16 cellular contexts compared by ENCODE assay signal in genomic region chr3:71217640-71218222, GRCh38.
DNase-seq lines count a peak whose midpoint lies in the region; ATAC-seq, FAIRE-seq and TF ChIP-seq lines count a peak whose summit lies in the region.
"Had no signal": no experiment of that assay in that cellular context is flagged by ENCODE, and none has a peak within 500 bp of the region (broad histone marks: within the 10 kb centered on the region; RNA-seq: fewer than 3 reads in every experiment).

No MANE protein-coding gene starts in this region.

- no peak overlapping the region for H3K4me3 ChIP-seq in bronchial epithelial cell (ENCODE audit: low read depth, low read length)
- H3K4me3 ChIP-seq: left ventricle myocardium inferior had no signal

- peaks cover 46% of the 10 kb centered on the region for H3K36me3 Mint-ChIP-seq in stimulated activated naive CD8-positive, alpha-beta T cell treated with anti-CD3 and anti-CD28 coated beads, Interleukin-15, Interleukin-2, amounts not matched to agents 100 ng/mL and 50 ng/mL, for 24 hours (ENCODE audit: low read depth)

- no peaks in the 10 kb centered on the region for H3K27me3 Mint-ChIP-seq in stimulated activated naive CD8-positive, alpha-beta T cell treated with anti-CD3 and anti-CD28 coated beads, Interleukin-15, Interleukin-2, amounts not matched to agents 100 ng/mL and 50 ng/mL, for 24 hours

- ATAC-seq in stimulated activated naive CD8-positive, alpha-beta T cell treated with anti-CD3 and anti-CD28 coated beads, Interleukin-15, Interleukin-2, amounts not matched to agents 100 U/mL and 50 U/mL, for 24 hours: no peak
- ATAC-seq in GM18861 (IDR thresholded peaks at IDR 0.05; ENCODE audit: unreplicated experiment): no peak
- no peak for ATAC-seq in GM21825 (IDR thresholded peaks at IDR 0.05; ENCODE audit: unreplicated experiment)
- ATAC-seq: activated naive CD4-positive, alpha-beta T cell treated with anti-CD3 and anti-CD28 coated beads, Interleukin-2, amount 50 U/mL, for 72 hours had no signal

- no peak overlapping the region for H3K27ac ChIP-seq in RWPE1
- H3K27ac ChIP-seq: left ventricle myocardium inferior had no signal

- peak; percentile 64 for FAIRE-seq in bronchial epithelial cell (lab: Jason Lieb, UNC)

- peak overlapping the region; percentile 43 for H3K27ac Mint-ChIP-seq in stimulated activated naive CD8-positive, alpha-beta T cell treated with anti-CD3 and anti-CD28 coated beads, Interleukin-15, Interleukin-2, amounts not matched to agents 100 ng/mL and 50 ng/mL, for 24 hours

- no peak overlapping the region for H3K4me3 Mint-ChIP-seq in stimulated activated naive CD8-positive, alpha-beta T cell treated with anti-CD3 and anti-CD28 coated beads, Interleukin-15, Interleukin-2, amounts not matched to agents 100 ng/mL and 50 ng/mL, for 24 hours

- peaks cover 85% of the 10 kb centered on the region for H3K4me1 Mint-ChIP-seq in stimulated activated naive CD8-positive, alpha-beta T cell treated with anti-CD3 and anti-CD28 coated beads, Interleukin-15, Interleukin-2, amounts not matched to agents 100 ng/mL and 50 ng/mL, for 24 hours (ENCODE audit: low read depth)

- POLR2A ChIA-PET in RWPE1 (lab: Yijun Ruan, JAX; ENCODE audit: low non-redundant PET): no interaction called here

- no peak for DNase-seq in stimulated activated naive CD8-positive, alpha-beta T cell treated with anti-CD3 and anti-CD28 coated beads, Interleukin-15, Interleukin-2, amounts not matched to agents 100 U/mL and 50 U/mL, for 24 hours
- DNase-seq in NCI-H2196 (lab: John Stamatoyannopoulos, UW; ENCODE audit: unreplicated experiment): peak; percentile 22
- no peak for DNase-seq in bronchial epithelial cell (ENCODE audit: low read depth)
- no peak for DNase-seq in RWPE1 (ENCODE audit: low spot score)
- no peak for DNase-seq in ureter (ENCODE audit: low spot score)
- DNase-seq: effector memory CD4-positive, alpha-beta T cell; left ventricle myocardium inferior; NCI-H1105; NCI-H774; posterior cingulate gyrus; substantia nigra; SW 1271 had no signal

- TF ChIP-seq CTCF in bronchial epithelial cell (IDR thresholded peaks at IDR 0.05; ENCODE audit: insufficient read depth, low read length, severe bottlenecking): no peak
- TF ChIP-seq CTCF in RWPE1 (conservative IDR thresholded peaks at IDR 0.05; ENCODE audit: low read depth): no peak

- CTCF ChIA-PET in RWPE1 (lab: Yijun Ruan, JAX): interaction anchor here (0.7 kb wide), 1 partner anchor 123 kb away, joined by 4 read pairs; no protein-coding TSS in a partner anchor

- peaks cover 3% of the 10 kb centered on the region for H3K9me3 Mint-ChIP-seq in stimulated activated naive CD8-positive, alpha-beta T cell treated with anti-CD3 and anti-CD28 coated beads, Interleukin-15, Interleukin-2, amounts not matched to agents 100 ng/mL and 50 ng/mL, for 24 hours

- H3K27me3 ChIP-seq in bronchial epithelial cell (ENCODE audit: control insufficient read depth, insufficient read depth, low read length): no peaks in the 10 kb centered on the region

- H3K36me3 ChIP-seq in bronchial epithelial cell (ENCODE audit: control insufficient read depth, insufficient read depth, low read length): no peaks in the 10 kb centered on the region
- H3K36me3 ChIP-seq: left ventricle myocardium inferior had no signal
